In the genomic region with DNA sequence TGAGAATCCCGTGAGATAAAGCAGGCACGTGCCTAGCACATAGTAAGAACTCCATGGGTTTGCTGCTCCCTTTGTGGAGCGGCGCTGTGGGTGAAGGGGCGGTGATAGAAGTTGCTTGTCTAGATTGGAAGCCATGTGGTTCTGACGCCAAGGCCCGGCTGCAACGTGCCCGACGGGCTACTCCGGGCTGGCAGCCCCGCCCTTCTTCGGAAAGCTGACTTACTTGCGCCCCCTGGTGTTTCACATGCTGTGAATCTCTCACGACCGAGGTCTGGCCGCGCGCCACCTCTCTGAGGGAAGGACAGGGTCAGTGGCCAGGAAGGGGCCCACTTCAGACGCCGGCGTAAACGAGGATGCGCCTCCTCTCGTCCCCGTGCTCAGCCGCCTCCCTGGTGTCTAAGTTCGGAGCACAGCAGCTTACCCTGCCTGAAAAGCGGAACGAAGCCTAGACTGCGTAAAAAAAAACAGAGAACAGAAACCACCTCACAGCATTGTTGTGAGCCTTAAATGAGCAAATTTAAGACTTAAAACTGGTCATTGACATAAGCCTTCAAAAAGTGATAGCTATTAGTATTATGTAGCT, we compare ENCODE assay signal across 8 cellular contexts. TPM values are rescaled to one million over a fixed set of nuclear protein-coding genes. Genes with fewer than 3 reads are reported as not detected.
DNase-seq lines count a peak whose midpoint lies in the region; ATAC-seq and TF ChIP-seq lines count a peak whose summit lies in the region.

No MANE protein-coding gene starts in this region.

- H3K4me3 Mint-ChIP-seq in CD4-positive, CD25-positive, alpha-beta regulatory T cell: peak overlapping the region; percentile 45 to 91 (median 84)

- H3K36me3 ChIP-seq in CD4-positive, CD25-positive, alpha-beta regulatory T cell (ENCODE audit: control insufficient read depth, insufficient read depth, low read length): no peaks in the 10 kb centered on the region

- peak overlapping the region; percentile 66 for H3K4me3 ChIP-seq in CD4-positive, CD25-positive, alpha-beta regulatory T cell (ENCODE audit: low read depth, low read length)
- no peak overlapping the region for H3K4me3 ChIP-seq in lower leg skin (ENCODE audit: low read depth, poor library complexity, severe bottlenecking)

- ATAC-seq in CD4-positive, CD25-positive, alpha-beta regulatory T cell (ENCODE audit: low read depth in 2 of 2): peak; percentile 87
- ATAC-seq in GM19397 (IDR thresholded peaks at IDR 0.05; ENCODE audit: unreplicated experiment) (peak; percentile 82), HG03558 (IDR thresholded peaks at IDR 0.05; ENCODE audit: extremely low read depth, unreplicated experiment) (peak; percentile 79)

- H3K27ac ChIP-seq in CD4-positive, CD25-positive, alpha-beta regulatory T cell (ENCODE audit: insufficient read depth, low read length, poor library complexity, severe bottlenecking): no peak overlapping the region

- H3K27ac Mint-ChIP-seq in CD4-positive, CD25-positive, alpha-beta regulatory T cell: peak overlapping the region in 2 of 3 donors; percentile 70 to 86

- H3K9me3 ChIP-seq in CD4-positive, CD25-positive, alpha-beta regulatory T cell (ENCODE audit: control insufficient read depth in 2 of 2, low read length in 2 of 2): no peaks in the 10 kb centered on the region

- peaks cover 4% of the 10 kb centered on the region for H3K27me3 ChIP-seq in CD4-positive, CD25-positive, alpha-beta regulatory T cell (ENCODE audit: control insufficient read depth, insufficient read depth, low read length)

- H3K4me1 Mint-ChIP-seq in CD4-positive, CD25-positive, alpha-beta regulatory T cell: peaks cover 0 to 15% (median 4%) of the 10 kb centered on the region in 4 donors

- peaks cover 8% of the 10 kb centered on the region for H3K4me1 ChIP-seq in CD4-positive, CD25-positive, alpha-beta regulatory T cell (ENCODE audit: control insufficient read depth, insufficient read depth, low read length, poor library complexity, severe bottlenecking)

- 1% methylated on average over 31 of the region's 31 CpGs for WGBS in lower leg skin, 2 donors

- no peaks in the 10 kb centered on the region for H3K36me3 Mint-ChIP-seq in CD4-positive, CD25-positive, alpha-beta regulatory T cell

- peak in 1 of 3 donors; percentile 96 for TF ChIP-seq CTCF in lower leg skin (IDR thresholded peaks at IDR 0.05)

- H3K9me3 Mint-ChIP-seq in CD4-positive, CD25-positive, alpha-beta regulatory T cell: no peaks in the 10 kb centered on the region

- peak; percentile 77 to 87 (median 80) for DNase-seq in CD4-positive, CD25-positive, alpha-beta regulatory T cell
- DNase-seq in NCI-H748 (lab: John Stamatoyannopoulos, UW; ENCODE audit: unreplicated experiment) (peak; percentile 92), dermis microvascular lymphatic vessel endothelial cell (ENCODE audit: low read depth in 2 of 2) (peak; percentile 81 to 95), lower leg skin (ENCODE audit: low spot score in 2 of 2) (peak; percentile 96 to 99)
- DNase-seq in activated CD4-positive, alpha-beta T cell treated with anti-CD3 and anti-CD28 coated beads, Interleukin-2, amount 50 U/mL, for 48 hours: peak; percentile 88 to 94
- peak; percentile 84 to 86 for DNase-seq in stimulated activated CD4-positive, alpha-beta T cell treated with anti-CD3 and anti-CD28 coated beads, Interleukin-4, amount 100 ng/mL, for 48 hours (ENCODE audit: low read depth in 2 of 2)

- H3K27me3 Mint-ChIP-seq in CD4-positive, CD25-positive, alpha-beta regulatory T cell: peaks cover 22% of the 10 kb centered on the region

- no peak for TF ChIP-seq POLR2A in lower leg skin (IDR thresholded peaks at IDR 0.05)

- intact Hi-C loops in lower leg skin (cut with DNase I; ENCODE audit: low total_unique reads): loop anchor here (2.0 kb wide), 1 partner anchor 75 kb away; no protein-coding TSS in a partner anchor

RNA-seq across cellular contexts. Expression of a gene that starts 42.6 kb away (rescaled TPM):
- total RNA-seq in CD4-positive, CD25-positive, alpha-beta regulatory T cell: 1.2 TPM
- polyA plus RNA-seq in CD4-positive, CD25-positive, alpha-beta regulatory T cell: under 1 TPM in 3 of 4 donors, not detected in 1; 0.01 to 0.38 (median 0.24) TPM
- total RNA-seq in dermis microvascular lymphatic vessel endothelial cell (0.51 and 1.0 TPM in 2 replicates), lower leg skin (10 to 100 TPM; 20.2 to 37.7 (median 23.4) TPM)
